Comparison of ENCODE assay signal across 8 cellular contexts in the genomic region with DNA sequence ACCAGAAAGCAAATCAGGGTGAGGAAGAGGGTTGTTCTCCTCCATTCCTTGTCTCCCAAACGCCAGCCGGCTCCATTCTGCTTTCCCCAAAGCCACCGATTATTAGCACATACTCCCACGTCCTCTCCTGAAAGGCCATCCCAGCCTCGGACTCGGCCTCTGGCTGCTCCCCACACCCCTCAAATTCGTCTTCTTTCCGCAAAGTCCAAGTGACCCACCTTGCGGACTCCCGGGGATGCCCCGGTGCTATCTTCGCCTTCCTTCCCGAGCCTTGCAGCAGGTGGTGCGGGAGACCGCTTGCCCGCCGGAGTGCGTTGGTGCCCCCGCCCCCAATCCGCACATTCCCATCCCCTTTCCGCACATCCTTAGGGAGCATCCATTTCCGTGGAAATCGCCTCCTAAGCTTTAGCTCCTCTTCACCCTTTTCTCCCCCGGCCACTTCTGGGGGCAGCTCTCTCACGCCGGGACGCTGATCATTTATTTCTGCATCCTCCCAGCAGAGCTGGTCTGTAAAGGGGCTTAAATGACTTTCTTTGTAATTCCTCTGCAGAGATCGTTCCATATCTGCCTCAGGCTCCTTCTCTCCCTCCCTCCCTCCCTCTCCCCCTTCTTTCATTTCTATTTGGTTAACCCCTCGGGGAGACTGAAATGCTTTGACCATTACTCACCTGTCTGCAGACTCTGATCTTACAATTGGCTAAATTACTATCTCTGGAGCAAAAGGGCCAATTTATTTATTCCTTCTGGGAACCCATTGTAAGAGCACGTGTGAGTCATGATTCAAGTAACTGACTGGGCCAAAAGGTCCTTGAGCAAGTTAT. TPM values are rescaled to one million over a fixed set of nuclear protein-coding genes. Genes with fewer than 3 reads are reported as not detected.
DNase-seq lines count a peak whose midpoint lies in the region; ATAC-seq and TF ChIP-seq lines count a peak whose summit lies in the region.

No MANE protein-coding gene starts in this region.

- no peak for TF ChIP-seq POLR2A in erythroblast (IDR thresholded peaks at IDR 0.05; ENCODE audit: low read length)

- intact Hi-C loops in PC-3 (cut with micrococcal nuclease) (loop anchor here (1.0 to 10.0 kb wide), 10 partner anchors 124 to 1174 kb away; partner anchors contain the start of gene NCKAP5), CD14-positive monocyte (cut with micrococcal nuclease) (no loop called here)

- peak overlapping the region; percentile 13; the same call in 1 of the 2 replicates for H3K27ac ChIP-seq in PC-3 (ENCODE audit: low read length)

- H3K36me3 ChIP-seq in PC-3 (ENCODE audit: low read depth, low read length) = no peaks in the 10 kb centered on the region

- ATAC-seq in PC-3 = peak; percentile 38

- H4K20me1 ChIP-seq in PC-3 (ENCODE audit: low read length) = no peaks in the 10 kb centered on the region

- no peaks in the 10 kb centered on the region for H3K9me3 ChIP-seq in PC-3 (ENCODE audit: low read length)

- H2AFZ ChIP-seq in PC-3 (ENCODE audit: low read length) = peak overlapping the region; percentile 84

- no peaks in the 10 kb centered on the region for H3F3A ChIP-seq in PC-3 (ENCODE audit: low read length, unreplicated experiment)

- H3K9me3 Mint-ChIP-seq in progenitor cell of endocrine pancreas (ENCODE audit: low read depth) (no peaks in the 10 kb centered on the region), CD14-positive monocyte (peaks cover 0 to 12% (median 5%) of the 10 kb centered on the region in 7 donors)

- H3K27ac Mint-ChIP-seq in progenitor cell of endocrine pancreas (peak overlapping the region; percentile 60), CD14-positive monocyte (no peak overlapping the region)

- H3K27me3 Mint-ChIP-seq in progenitor cell of endocrine pancreas (peaks cover 72% of the 10 kb centered on the region), CD14-positive monocyte (ENCODE audit: low read depth in 3 of 3) (peaks cover 58 to 70% (median 63%) of the 10 kb centered on the region in 3 donors)

- H3K4me1 Mint-ChIP-seq in progenitor cell of endocrine pancreas (ENCODE audit: low read depth) (peaks cover 14% of the 10 kb centered on the region), CD14-positive monocyte (no peaks in the 10 kb centered on the region)

- peak overlapping the region; percentile 98 for H3K4me2 ChIP-seq in PC-3 (ENCODE audit: low read length)

- H3K4me3 ChIP-seq in PC-3 (ENCODE audit: low read length) (peak overlapping the region; percentile 78), fibroblast of villous mesenchyme (ENCODE audit: low read depth, low read length) (peak overlapping the region; percentile 47)

- no peaks in the 10 kb centered on the region for H3K36me3 Mint-ChIP-seq in progenitor cell of endocrine pancreas (ENCODE audit: insufficient read depth)
- peaks cover 0 to 5% of the 10 kb centered on the region in 2 donors for H3K36me3 Mint-ChIP-seq in CD14-positive monocyte

- BruUV-seq in PC-3 (replicated peaks; lab: Mats Ljungman, UMichigan) = no TSS peak

- POLR2A ChIA-PET in PC-3 (lab: Charles Lee; ENCODE audit: unreplicated experiment) = no interaction called here

- H3K4me1 ChIP-seq in PC-3 (ENCODE audit: insufficient read depth, low read length) = peaks cover 24% of the 10 kb centered on the region

- CTCF ChIA-PET in PC-3 (lab: Charles Lee) = no interaction called here

- no peaks in the 10 kb centered on the region for H3K9me2 ChIP-seq in PC-3 (replicated peaks; ENCODE audit: low read length)

- H3K4me3 Mint-ChIP-seq in progenitor cell of endocrine pancreas (ENCODE audit: low read depth) = peak overlapping the region; percentile 68
- H3K4me3 Mint-ChIP-seq in CD14-positive monocyte = peak overlapping the region in 1 of 2 donors; percentile 73

- no peak for TF ChIP-seq CTCF in PC-3 (conservative IDR thresholded peaks at IDR 0.05; ENCODE audit: low read depth, low read length)
- TF ChIP-seq CTCF in fibroblast of villous mesenchyme (IDR thresholded peaks at IDR 0.05; ENCODE audit: insufficient read depth, low read depth, low read length) = no peak
- TF ChIP-seq CTCF in progenitor cell of endocrine pancreas (IDR thresholded peaks at IDR 0.05; ENCODE audit: unreplicated experiment) = no peak
- TF ChIP-seq CTCF in CD14-positive monocyte (IDR thresholded peaks at IDR 0.05) = no peak

- no peaks in the 10 kb centered on the region for H3K27me3 ChIP-seq in PC-3 (ENCODE audit: low read length)

- no peak overlapping the region; the same call in 1 of the 2 replicates for H3K9ac ChIP-seq in PC-3 (ENCODE audit: low read length)

- DNase-seq in EH (ENCODE audit: low read depth) = peak; percentile 93
- DNase-seq in PC-3 = peak; percentile 93
- peak; percentile 41 for DNase-seq in fibroblast of villous mesenchyme (ENCODE audit: low read depth)
- peak; percentile 10 for DNase-seq in progenitor cell of endocrine pancreas (ENCODE audit: low spot score, unreplicated experiment)
- DNase-seq in CD14-positive monocyte (ENCODE audit: low spot score) = no peak
- no peak for DNase-seq in activated CD4-positive, alpha-beta T cell treated with anti-CD3 and anti-CD28 coated beads for 1 hour
- no peak for DNase-seq in stimulated activated CD4-positive, alpha-beta T cell treated with anti-CD3 and anti-CD28 coated beads, Interleukin-15, amount 100 ng/mL, for 24 hours
- DNase-seq in erythroblast (lab: John Stamatoyannopoulos, UW) = no peak

- H3K79me2 ChIP-seq in PC-3 (ENCODE audit: low read length) = no peaks in the 10 kb centered on the region

RNA-seq across cellular contexts. Expression of gene LYPD1, which starts 1.2 kb away (rescaled TPM):
- total RNA-seq in PC-3 (2014; rRNA removed) = 16.1 and 18.7 TPM in 2 replicates
- total RNA-seq in fibroblast of villous mesenchyme = 16.0 and 34.5 TPM in 2 replicates
- 7.1 and 13.8 TPM in 2 replicates for total RNA-seq in progenitor cell of endocrine pancreas
- polyA plus RNA-seq in CD14-positive monocyte = not detected

Comparison
In these comparisons a context has a peak if more than half of its experiments do, and no peak if none do; other contexts are left out.
1. DNase-seq: peak in EH (single experiment), PC-3 (single experiment), fibroblast of villous mesenchyme (single experiment) and progenitor cell of endocrine pancreas (single experiment); none in CD14-positive monocyte (single experiment), activated CD4-positive, alpha-beta T cell treated with anti-CD3 and anti-CD28 coated beads for 1 hour (single experiment), stimulated activated CD4-positive, alpha-beta T cell treated with anti-CD3 and anti-CD28 coated beads, Interleukin-15, amount 100 ng/mL, for 24 hours (single experiment) and erythroblast (0 of 2).